In genomic region chr18:75208836-75209128, GRCh38 we compare ENCODE assay signal across 8 cellular contexts. TPM values are rescaled to one million over a fixed set of nuclear protein-coding genes. Genes with fewer than 3 reads are reported as not detected.
DNase-seq lines count a peak whose midpoint lies in the region; ATAC-seq, FAIRE-seq and TF ChIP-seq lines count a peak whose summit lies in the region.

No MANE protein-coding gene starts in this region.

- no peak overlapping the region for H2AFZ ChIP-seq in HepG2 (ENCODE audit: low read length)

- no peak overlapping the region for H3K27ac Mint-ChIP-seq in activated naive CD8-positive, alpha-beta T cell treated with anti-CD3 and anti-CD28 coated beads, Interleukin-2, amount 50 U/mL, for 24 hours

- peaks cover 47% of the 10 kb centered on the region for H3K4me1 Mint-ChIP-seq in activated naive CD8-positive, alpha-beta T cell treated with anti-CD3 and anti-CD28 coated beads, Interleukin-2, amount 50 U/mL, for 24 hours

- H3K4me1 ChIP-seq in HepG2 (ENCODE audit: insufficient read depth, low read length) (peaks cover 38% of the 10 kb centered on the region), tibial artery (peaks cover 0 to 59% (median 42%) of the 10 kb centered on the region in 4 donors)

- H3K27ac ChIP-seq in HepG2 (ENCODE audit: extremely low read length, insufficient read depth, low read length): peak overlapping the region; percentile 96
- peak overlapping the region; percentile 97 to 98 for H3K27ac ChIP-seq in tibial artery

- 0% methylated on average over 11 of the region's 34 CpGs for WGBS in HepG2 (ENCODE audit: low lambda C conversion rate)

- no peaks in the 10 kb centered on the region for H3K9me3 Mint-ChIP-seq in activated naive CD8-positive, alpha-beta T cell treated with anti-CD3 and anti-CD28 coated beads, Interleukin-2, amount 50 U/mL, for 24 hours

- H3K4me3 ChIP-seq in HepG2 (replicated peaks in 1 of 3; ENCODE audit: insufficient read depth in 1 of 3, low read depth in 2 of 3, low read length in 3 of 3) (peak overlapping the region; percentile 92 to 97 (median 95)), tibial artery (peak overlapping the region; percentile 83 to 96)

- peak; percentile 26; the same call in 1 of the 2 replicates for TF ChIP-seq RAD21 in HepG2 (CRISPR knock-in tag; IDR thresholded peaks at IDR 0.05)

- POLR2A ChIA-PET in HepG2 (lab: Yijun Ruan, JAX): interaction anchor here (0.5 kb wide), 1 partner anchor 1286 kb away, joined by 3 read pairs; no protein-coding TSS in a partner anchor

- peaks cover 5% of the 10 kb centered on the region for H3K27me3 Mint-ChIP-seq in activated naive CD8-positive, alpha-beta T cell treated with anti-CD3 and anti-CD28 coated beads, Interleukin-2, amount 50 U/mL, for 24 hours

- CTCF ChIA-PET in HepG2 (lab: Yijun Ruan, JAX; ENCODE audit: low intra/inter-chr PET ratio, low total read pairs): no interaction called here

- no peaks in the 10 kb centered on the region for H3K36me3 ChIP-seq in HepG2 (replicated peaks in 1 of 2; ENCODE audit: control insufficient read depth in 1 of 2, insufficient read depth in 2 of 2, low read length in 2 of 2)
- H3K36me3 ChIP-seq in tibial artery: no peaks in the 10 kb centered on the region

- no peak for TF ChIP-seq EP300 in HepG2 (IDR thresholded peaks at IDR 0.05; ENCODE audit: low read depth in 2 of 2, low read length in 2 of 2)
- no peak for TF ChIP-seq EP300 in HepG2 (CRISPR knock-in tag; IDR thresholded peaks at IDR 0.05; ENCODE audit: borderline replicate concordance)

- H4K20me1 ChIP-seq in HepG2 (ENCODE audit: insufficient read depth, low read length): peaks cover 11% of the 10 kb centered on the region; the same call in 1 of the 2 replicates

- FAIRE-seq in HepG2 (lab: Jason Lieb, UNC): no peak
- FAIRE-seq in RCC 7860 (lab: Jason Lieb, UNC): no peak

- peaks cover 5% of the 10 kb centered on the region for H3K36me3 Mint-ChIP-seq in activated naive CD8-positive, alpha-beta T cell treated with anti-CD3 and anti-CD28 coated beads, Interleukin-2, amount 50 U/mL, for 24 hours (ENCODE audit: low read depth)

- DNase-seq in stimulated activated CD4-positive, alpha-beta T cell treated with anti-CD3 and anti-CD28 coated beads, Interleukin-4, amount 100 ng/mL, for 1 hour: peak; percentile 42
- DNase-seq in stimulated activated CD4-positive, alpha-beta T cell treated with anti-CD3 and anti-CD28 coated beads, Interleukin-15, amount 100 ng/mL, for 24 hours: no peak
- peak; percentile 50 for DNase-seq in activated naive CD8-positive, alpha-beta T cell treated with anti-CD3 and anti-CD28 coated beads, Interleukin-2, amount 50 U/mL, for 24 hours
- no peak for DNase-seq in HepG2 (ENCODE audit: low spot score)
- peak in 1 of 2 donors; percentile 29 for DNase-seq in tibial artery
- DNase-seq in RCC 7860 (ENCODE audit: low spot score): no peak
- no peak for DNase-seq in Kasumi-1 (lab: John Stamatoyannopoulos, UW)

- peak overlapping the region; percentile 89 for H3K4me3 Mint-ChIP-seq in activated naive CD8-positive, alpha-beta T cell treated with anti-CD3 and anti-CD28 coated beads, Interleukin-2, amount 50 U/mL, for 24 hours

- peak; percentile 35 for ATAC-seq in HG03196 (IDR thresholded peaks at IDR 0.05; ENCODE audit: unreplicated experiment)
- peak; percentile 7 for ATAC-seq in activated naive CD8-positive, alpha-beta T cell treated with anti-CD3 and anti-CD28 coated beads, Interleukin-2, amount 50 U/mL, for 24 hours
- peak; percentile 77; the same call in 2 of the 3 replicates for ATAC-seq in HepG2

- H3K27me3 ChIP-seq in HepG2 (ENCODE audit: control insufficient read depth in 1 of 2, insufficient read depth in 2 of 2, low read length in 2 of 2) (no peaks in the 10 kb centered on the region; a peak in 2 of 5 replicates), tibial artery (no peaks in the 10 kb centered on the region)

- in situ Hi-C loops in HepG2 (cut with HindIII; ENCODE audit: extremely low pct_ligation_motif_present, low pct_unique_long_range_greater_than_20kb): loop anchor here (25.0 kb wide), 1 partner anchor 921 kb away; the partner anchor contains the start of gene CYB5A

- H3K9me3 ChIP-seq in HepG2 (ENCODE audit: low read length): no peaks in the 10 kb centered on the region
- no peaks in the 10 kb centered on the region for H3K9me3 ChIP-seq in tibial artery

- intact Hi-C loops in HepG2 (cut with micrococcal nuclease; ENCODE audit: unreplicated experiment) (loop anchor here (2.0 to 5.0 kb wide), 2 partner anchors 36 to 46 kb away; no protein-coding TSS in a partner anchor), tibial artery (cut with DNase I; ENCODE audit: low total_unique reads) (no loop called here)

- H3K79me2 ChIP-seq in HepG2 (ENCODE audit: insufficient read depth, low read length): peaks cover 41% of the 10 kb centered on the region

- peak overlapping the region; percentile 85 for H3K4me2 ChIP-seq in HepG2 (ENCODE audit: low read depth, low read length)

- TF ChIP-seq POLR2A in HepG2 (IDR thresholded peaks at IDR 0.05; ENCODE audit: insufficient read depth in 1 of 2, low read depth in 2 of 2, low read length in 2 of 2): peak in 1 of 2 experiments; percentile 66; a peak in 1 of 4 replicates

- H3K9ac ChIP-seq in HepG2 (ENCODE audit: insufficient read depth, low read depth, low read length): peak overlapping the region; percentile 91

- TF ChIP-seq CTCF in HepG2 (CRISPR knock-in tag; IDR thresholded peaks at IDR 0.05): no peak
- no peak for TF ChIP-seq CTCF in tibial artery (IDR thresholded peaks at IDR 0.05)

- BruUV-seq in HepG2 (replicated peaks; lab: Mats Ljungman, UMichigan): no TSS peak

TF ChIP-seq in HepG2, 621 proteins besides CTCF, POLR2A, EP300 and RAD21 (continues in another document):
- TF ChIP-seq ZNF761 (CRISPR knock-in tag; conservative IDR thresholded peaks at IDR 0.05) (no peak), THAP11 (CRISPR knock-in tag; IDR thresholded peaks at IDR 0.05) (0 out of 2 replicates have a peak, but pooled peaks have one; percentile 10), ZBTB38 (CRISPR knock-in tag; IDR thresholded peaks at IDR 0.05) (0 out of 2 replicates have a peak, but pooled peaks have one; percentile 20), HDAC6 (IDR thresholded peaks at IDR 0.05; ENCODE audit: low read depth, low read length) (no peak), RBM39 (IDR thresholded peaks at IDR 0.05; ENCODE audit: low read depth, low read length, poor library complexity, severe bottlenecking) (no peak), ELF3 (CRISPR knock-in tag; IDR thresholded peaks at IDR 0.05) (no peak), ZNF180 (CRISPR knock-in tag; IDR thresholded peaks at IDR 0.05; ENCODE audit: borderline replicate concordance, low read depth) (no peak)

RNA-seq across cellular contexts. Expression of gene PTGR3, which starts 0.2 kb away (rescaled TPM):
- total RNA-seq in HepG2 (2016; rRNA removed; fragmentation: Illumina TruSeq; extraction: Trizol): 11.5 and 13.3 TPM in 2 replicates
- total RNA-seq in HepG2 (2016; cell fraction: cytosol; rRNA removed; fragmentation: Illumina TruSeq; extraction: Trizol; ENCODE audit: low read depth): 3.0 and 3.5 TPM in 2 replicates
- total RNA-seq in HepG2 (2016; cell fraction: insoluble cytoplasmic fraction; rRNA removed; fragmentation: Illumina TruSeq; extraction: Trizol): 12.0 and 13.7 TPM in 2 replicates
- 9.5 and 11.7 TPM in 2 replicates for total RNA-seq in HepG2 (2016; cell fraction: membrane; rRNA removed; fragmentation: Illumina TruSeq; extraction: Trizol)
- total RNA-seq in HepG2 (2016; cell fraction: nucleus; rRNA removed; fragmentation: Illumina TruSeq; extraction: Trizol): 6.0 and 7.5 TPM in 2 replicates
- polyA plus RNA-seq in HepG2 (2011; rRNA removed): 23.5 and 25.3 TPM in 2 replicates
- 17.8 and 19.5 TPM in 2 replicates for polyA plus RNA-seq in HepG2 (2011; cell fraction: cytosol; rRNA removed)
- polyA plus RNA-seq in HepG2 (2011; cell fraction: nucleus; rRNA removed): 21.7 and 25.8 TPM in 2 replicates
- polyA plus RNA-seq in HepG2 (2012): 16.2 and 18.2 TPM in 2 replicates
- polyA plus RNA-seq in HepG2 (2016; cell fraction: cytosol; fragmentation: Illumina TruSeq; extraction: Trizol; ENCODE audit: low read depth): 5.8 and 8.4 TPM in 2 replicates
- polyA plus RNA-seq in HepG2 (2016; cell fraction: insoluble cytoplasmic fraction; fragmentation: Illumina TruSeq; extraction: Trizol; ENCODE audit: low read depth): 18.6 and 22.2 TPM in 2 replicates
- polyA plus RNA-seq in HepG2 (2016; cell fraction: membrane; fragmentation: Illumina TruSeq; extraction: Trizol; ENCODE audit: low read depth): 12.0 and 13.4 TPM in 2 replicates
- 11.7 and 16.0 TPM in 2 replicates for polyA plus RNA-seq in HepG2 (2016; cell fraction: nucleus; fragmentation: Illumina TruSeq; extraction: Trizol; ENCODE audit: insufficient read depth, low read depth)
- polyA minus RNA-seq in HepG2 (2011; rRNA and poly(A)+ RNA removed; ENCODE audit: low replicate concordance): 91.8 and 99.6 TPM in 2 replicates
- polyA minus RNA-seq in HepG2 (2011; cell fraction: cytosol; rRNA and poly(A)+ RNA removed): 14.5 and 19.7 TPM in 2 replicates
- polyA minus RNA-seq in HepG2 (2011; cell fraction: nucleus; rRNA and poly(A)+ RNA removed): 23.2 and 33.2 TPM in 2 replicates

RNA-seq across cellular contexts. Expression of gene TSHZ1, which starts 1.8 kb away (rescaled TPM):
- 2.5 and 2.6 TPM in 2 replicates for total RNA-seq in HepG2 (2016; rRNA removed; fragmentation: Illumina TruSeq; extraction: Trizol)
- total RNA-seq in HepG2 (2016; cell fraction: cytosol; rRNA removed; fragmentation: Illumina TruSeq; extraction: Trizol; ENCODE audit: low read depth): 0.20 and 0.35 TPM in 2 replicates
- total RNA-seq in HepG2 (2016; cell fraction: insoluble cytoplasmic fraction; rRNA removed; fragmentation: Illumina TruSeq; extraction: Trizol): 2.1 and 2.4 TPM in 2 replicates
- total RNA-seq in HepG2 (2016; cell fraction: membrane; rRNA removed; fragmentation: Illumina TruSeq; extraction: Trizol): 1.5 and 1.6 TPM in 2 replicates
- 2.9 and 3.6 TPM in 2 replicates for total RNA-seq in HepG2 (2016; cell fraction: nucleus; rRNA removed; fragmentation: Illumina TruSeq; extraction: Trizol)
- polyA plus RNA-seq in HepG2 (2011; rRNA removed): 2.4 and 2.7 TPM in 2 replicates
- polyA plus RNA-seq in HepG2 (2011; cell fraction: cytosol; rRNA removed): 1.7 and 1.8 TPM in 2 replicates
- polyA plus RNA-seq in HepG2 (2011; cell fraction: nucleus; rRNA removed): 3.2 and 3.4 TPM in 2 replicates
- 4.3 and 4.7 TPM in 2 replicates for polyA plus RNA-seq in HepG2 (2012)
- 0.17 and 0.18 TPM in 2 replicates for polyA plus RNA-seq in HepG2 (2016; cell fraction: cytosol; fragmentation: Illumina TruSeq; extraction: Trizol; ENCODE audit: low read depth)
- 2.9 and 3.5 TPM in 2 replicates for polyA plus RNA-seq in HepG2 (2016; cell fraction: insoluble cytoplasmic fraction; fragmentation: Illumina TruSeq; extraction: Trizol; ENCODE audit: low read depth)
- polyA plus RNA-seq in HepG2 (2016; cell fraction: membrane; fragmentation: Illumina TruSeq; extraction: Trizol; ENCODE audit: low read depth): 0.81 and 1.0 TPM in 2 replicates
- polyA plus RNA-seq in HepG2 (2016; cell fraction: nucleus; fragmentation: Illumina TruSeq; extraction: Trizol; ENCODE audit: insufficient read depth, low read depth): 3.8 and 3.9 TPM in 2 replicates
- 4.9 and 6.5 TPM in 2 replicates for polyA minus RNA-seq in HepG2 (2011; rRNA and poly(A)+ RNA removed; ENCODE audit: low replicate concordance)
- 4.2 and 4.7 TPM in 2 replicates for polyA minus RNA-seq in HepG2 (2011; cell fraction: cytosol; rRNA and poly(A)+ RNA removed)
- 4.4 and 4.8 TPM in 2 replicates for polyA minus RNA-seq in HepG2 (2011; cell fraction: nucleus; rRNA and poly(A)+ RNA removed)

Comparison
In these comparisons a context has a peak if more than half of its experiments do, and no peak if none do; other contexts are left out.
1. DNase-seq: peak in stimulated activated CD4-positive, alpha-beta T cell treated with anti-CD3 and anti-CD28 coated beads, Interleukin-4, amount 100 ng/mL, for 1 hour (single experiment) and activated naive CD8-positive, alpha-beta T cell treated with anti-CD3 and anti-CD28 coated beads, Interleukin-2, amount 50 U/mL, for 24 hours (single experiment); none in stimulated activated CD4-positive, alpha-beta T cell treated with anti-CD3 and anti-CD28 coated beads, Interleukin-15, amount 100 ng/mL, for 24 hours (single experiment), HepG2 (single experiment), RCC 7860 (single experiment) and Kasumi-1 (0 of 2).
2. ATAC-seq: peak in every context shown above with its lines; median percentile 77 in HepG2; 35 in HG03196; 7 in activated naive CD8-positive, alpha-beta T cell treated with anti-CD3 and anti-CD28 coated beads, Interleukin-2, amount 50 U/mL, for 24 hours.